In the genomic region with DNA sequence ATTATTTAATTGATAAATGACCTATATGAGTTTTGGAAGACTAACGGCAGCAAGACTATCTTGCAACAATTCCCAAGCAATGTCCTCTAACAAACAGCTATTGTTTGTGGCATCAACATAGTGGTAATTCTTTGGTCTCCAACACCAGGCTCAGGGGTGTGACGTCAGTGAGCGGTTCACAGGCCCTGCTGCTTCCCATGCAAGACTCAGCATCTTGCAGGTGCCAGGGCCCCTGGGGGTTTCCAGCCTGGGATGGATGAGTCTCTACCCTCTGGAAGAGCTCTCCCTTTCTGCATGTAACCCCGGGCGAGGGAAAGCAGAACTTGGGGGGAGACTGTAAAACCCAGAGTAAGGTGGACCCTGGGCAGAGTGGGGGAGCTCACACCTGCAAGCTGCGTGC, we compare ENCODE assay signal across 19 cellular contexts.
A peak's percentile ranks its signal among the peaks of the same experiment; 100 is the strongest.
DNase-seq lines count a peak whose midpoint lies in the region; ATAC-seq, FAIRE-seq and TF ChIP-seq lines count a peak whose summit lies in the region.
"Had no signal": no experiment of that assay in that cellular context is flagged by ENCODE, and none has a peak within 500 bp of the region (broad histone marks: within the 10 kb centered on the region; RNA-seq: fewer than 3 reads in every experiment).

No MANE protein-coding gene starts in this region.

- H3K4me1 Mint-ChIP-seq in nephron (no peaks in the 10 kb centered on the region), type B pancreatic cell (ENCODE audit: unreplicated experiment) (peaks cover 5% of the 10 kb centered on the region)
- peaks cover 2% of the 10 kb centered on the region for H3K4me1 Mint-ChIP-seq in activated CD8-positive, alpha-beta T cell treated with anti-CD3 and anti-CD28 coated beads, Interleukin-2, amount 10 ng/mL, durations not matched to agents 7 days and 5 days (ENCODE audit: low read depth)

- no peak for TF ChIP-seq CTCF in SK-N-SH (IDR thresholded peaks at IDR 0.05)
- no peak for TF ChIP-seq CTCF in nephron (IDR thresholded peaks at IDR 0.05; ENCODE audit: unreplicated experiment in 3 of 3)
- TF ChIP-seq CTCF in type B pancreatic cell (conservative IDR thresholded peaks at IDR 0.05), result no peak
- no peak for TF ChIP-seq CTCF in tibial nerve (IDR thresholded peaks at IDR 0.05)

- no peak overlapping the region for H3K27ac ChIP-seq in SK-N-SH (ENCODE audit: low read depth in 2 of 2, low read length in 1 of 2)
- no peak overlapping the region for H3K27ac ChIP-seq in tibial nerve
- H3K27ac ChIP-seq: 22Rv1, SJCRH30 had no signal

- ATAC-seq in SK-N-SH treated with all-trans-retinoic acid at 6 μM for 48 hours, result no peak
- ATAC-seq in HG02970 (IDR thresholded peaks at IDR 0.05; ENCODE audit: low FRiP score, unreplicated experiment), result no peak
- ATAC-seq in activated CD8-positive, alpha-beta T cell treated with anti-CD3 and anti-CD28 coated beads, Interleukin-2, amount 10 ng/mL, durations not matched to agents 7 days and 5 days, result no peak

- CTCF ChIA-PET in SK-N-SH (lab: Yijun Ruan, JAX), result interaction anchor here (0.6 to 1.6 kb wide), 5 partner anchors 11 to 1663 kb away, joined by 3 to 7 read pairs (median 3); no protein-coding TSS in a partner anchor
- CTCF ChIA-PET in activated CD8-positive, alpha-beta T cell treated with anti-CD3 and anti-CD28 coated beads, Interleukin-2, amount 10 ng/mL, durations not matched to agents 7 days and 5 days (lab: Charles Lee), result no interaction called here

- POLR2A ChIA-PET in SK-N-SH (lab: Yijun Ruan, JAX), result no interaction called here
- POLR2A ChIA-PET in activated CD8-positive, alpha-beta T cell treated with anti-CD3 and anti-CD28 coated beads, Interleukin-2, amount 10 ng/mL, durations not matched to agents 7 days and 5 days (lab: Charles Lee), result no interaction called here

- no peak for TF ChIP-seq POLR2A in tibial nerve (IDR thresholded peaks at IDR 0.05)

- TF ChIP-seq EP300 in SK-N-SH (IDR thresholded peaks at IDR 0.05; ENCODE audit: borderline replicate concordance in 1 of 2, low read depth in 1 of 2, low read length in 1 of 2) (no peak), tibial nerve (IDR thresholded peaks at IDR 0.05) (no peak)

- H3K36me3 ChIP-seq in SK-N-SH (replicated peaks in 1 of 2; ENCODE audit: control insufficient read depth in 1 of 2, insufficient read depth in 2 of 2, low read length in 1 of 2) (no peaks in the 10 kb centered on the region), tibial nerve (no peaks in the 10 kb centered on the region)
- H3K36me3 ChIP-seq: SJCRH30 had no signal

- H3K27ac Mint-ChIP-seq in nephron, result no peak overlapping the region
- no peak overlapping the region for H3K27ac Mint-ChIP-seq in type B pancreatic cell
- no peak overlapping the region for H3K27ac Mint-ChIP-seq in activated CD8-positive, alpha-beta T cell treated with anti-CD3 and anti-CD28 coated beads, Interleukin-2, amount 10 ng/mL, durations not matched to agents 7 days and 5 days

- no peak overlapping the region for H2AFZ ChIP-seq in SK-N-SH (ENCODE audit: low read depth)

- no peak for TF ChIP-seq RAD21 in SK-N-SH (IDR thresholded peaks at IDR 0.05; ENCODE audit: low read length)

- peak; percentile 37 for DNase-seq in SK-N-SH
- DNase-seq in frontal cortex (ENCODE audit: low spot score in 2 of 2), result peak; percentile 41 to 71
- peak; percentile 59 for DNase-seq in type B pancreatic cell (ENCODE audit: extremely low spot score, unreplicated experiment)
- no peak for DNase-seq in tibial nerve (ENCODE audit: low spot score in 2 of 2)
- DNase-seq in activated CD8-positive, alpha-beta T cell treated with anti-CD3 and anti-CD28 coated beads, Interleukin-2, amount 10 ng/mL, durations not matched to agents 7 days and 5 days, result no peak
- DNase-seq: DMS 273 treated with DMSO at 0.1 percent for 48 hours; HCEC 1CT; NCI-H146; NCI-H2081 treated with DMSO at 0.1 percent for 48 hours; NCI-H226; NCI-H526 treated with DMSO at 0.1 percent for 48 hours; NK-92 treated with Interleukin-12 subunit alpha and Interleukin-12 subunit beta, amount 100 ng/mL, for 24 hours; OCI-M1; RPMI8226; SJCRH30 had no signal

- no peak overlapping the region for H3K4me3 ChIP-seq in SK-N-SH (ENCODE audit: low read depth in 2 of 2, low read length in 1 of 2)
- no peak overlapping the region for H3K4me3 ChIP-seq in tibial nerve
- H3K4me3 ChIP-seq: SJCRH30 had no signal

- H3K4me3 Mint-ChIP-seq in nephron, result peak overlapping the region; percentile 78 to 80 (median 78)
- H3K4me3 Mint-ChIP-seq in type B pancreatic cell, result peak overlapping the region; percentile 80
- H3K4me3 Mint-ChIP-seq in activated CD8-positive, alpha-beta T cell treated with anti-CD3 and anti-CD28 coated beads, Interleukin-2, amount 10 ng/mL, durations not matched to agents 7 days and 5 days, result no peak overlapping the region

- H3K79me2 ChIP-seq in SK-N-SH (ENCODE audit: insufficient read depth), result no peaks in the 10 kb centered on the region

- H3K36me3 Mint-ChIP-seq in nephron (ENCODE audit: low read depth), result peaks cover 5% of the 10 kb centered on the region
- H3K36me3 Mint-ChIP-seq in type B pancreatic cell, result peaks cover 3% of the 10 kb centered on the region
- no peaks in the 10 kb centered on the region for H3K36me3 Mint-ChIP-seq in activated CD8-positive, alpha-beta T cell treated with anti-CD3 and anti-CD28 coated beads, Interleukin-2, amount 10 ng/mL, durations not matched to agents 7 days and 5 days (ENCODE audit: low read depth)

- H3K27me3 Mint-ChIP-seq in nephron (ENCODE audit: low read depth), result peaks cover 44% of the 10 kb centered on the region
- peaks cover 65% of the 10 kb centered on the region for H3K27me3 Mint-ChIP-seq in type B pancreatic cell
- H3K27me3 Mint-ChIP-seq in activated CD8-positive, alpha-beta T cell treated with anti-CD3 and anti-CD28 coated beads, Interleukin-2, amount 10 ng/mL, durations not matched to agents 7 days and 5 days (ENCODE audit: low read depth), result peaks cover 24% of the 10 kb centered on the region

- no peak overlapping the region for H3K4me2 ChIP-seq in SK-N-SH

- H4K20me1 ChIP-seq in SK-N-SH (ENCODE audit: insufficient read depth), result no peaks in the 10 kb centered on the region

- peaks cover 0 to 12% of the 10 kb centered on the region in 2 experiments; a peak in 1 of 4 replicates for H3K4me1 ChIP-seq in SK-N-SH (ENCODE audit: control insufficient read depth in 1 of 2, insufficient read depth in 2 of 2, low read depth in 1 of 2, low read length in 1 of 2)
- H3K4me1 ChIP-seq in tibial nerve, result peaks cover 0 to 15% (median 0%) of the 10 kb centered on the region in 4 donors
- H3K4me1 ChIP-seq: SJCRH30 had no signal

- H3K9me2 ChIP-seq in SK-N-SH, result no peaks in the 10 kb centered on the region

- no peaks in the 10 kb centered on the region; the same call in 1 of the 2 replicates for H3K9me3 ChIP-seq in SK-N-SH
- H3K9me3 ChIP-seq in tibial nerve, result peaks cover 0 to 6% (median 0%) of the 10 kb centered on the region in 4 donors
- H3K9me3 ChIP-seq: SJCRH30 had no signal

- no peaks in the 10 kb centered on the region for H3F3A ChIP-seq in SK-N-SH (replicated peaks; ENCODE audit: insufficient read depth)

- H3K9me3 Mint-ChIP-seq in nephron (peaks cover 8% of the 10 kb centered on the region), type B pancreatic cell (peaks cover 8% of the 10 kb centered on the region)
- H3K9me3 Mint-ChIP-seq in activated CD8-positive, alpha-beta T cell treated with anti-CD3 and anti-CD28 coated beads, Interleukin-2, amount 10 ng/mL, durations not matched to agents 7 days and 5 days (ENCODE audit: insufficient read depth), result peaks cover 8% of the 10 kb centered on the region

- no peak for FAIRE-seq in frontal cortex (lab: Jason Lieb, UNC)

- H3K27me3 ChIP-seq in SK-N-SH (ENCODE audit: insufficient read depth) (no peaks in the 10 kb centered on the region), tibial nerve (peaks cover 0 to 21% of the 10 kb centered on the region in 2 donors)

- no peak overlapping the region for H3K9ac ChIP-seq in SK-N-SH

- 51% methylated on average over 6 of the region's 6 CpGs for WGBS in SK-N-SH (ENCODE audit: low lambda C conversion rate)
- WGBS in tibial nerve, 2 donors, result 54 to 62% methylated on average over 6 of the region's 6 CpGs

TF ChIP-seq in SK-N-SH treated with all-trans-retinoic acid at 6 μM for 48 hours, 23 proteins besides CTCF, POLR2A, EP300 and RAD21:
- TF ChIP-seq ISL1 (CRISPR knock-in tag; IDR thresholded peaks at IDR 0.05), result no peak
- TF ChIP-seq GLIS3 (CRISPR knock-in tag; IDR thresholded peaks at IDR 0.05), result no peak
- no peak for TF ChIP-seq PPARA (CRISPR knock-in tag; IDR thresholded peaks at IDR 0.05; ENCODE audit: borderline replicate concordance)

Comparison
In these comparisons a context has a peak if more than half of its experiments do, and no peak if none do; other contexts are left out.
1. DNase-seq: peak in SK-N-SH (single experiment), frontal cortex (2 of 2) and type B pancreatic cell (single experiment); none in tibial nerve (0 of 2) and activated CD8-positive, alpha-beta T cell treated with anti-CD3 and anti-CD28 coated beads, Interleukin-2, amount 10 ng/mL, durations not matched to agents 7 days and 5 days (single experiment).